Comparison of ENCODE assay signal across 1 cellular context in genomic region chr11:70558651-70559050, GRCh38.
TF ChIP-seq lines count a peak whose summit lies in the region.

No MANE protein-coding gene starts in this region.

TF ChIP-seq in K562, 482 proteins besides CTCF, POLR2A, EP300 and RAD21 (continued from another document):
- 0 out of 2 replicates have a peak, but pooled peaks have one; percentile 13 for TF ChIP-seq HINFP (tag; conservative IDR thresholded peaks at IDR 0.05; ENCODE audit: low read depth)
- no peak for TF ChIP-seq SAFB2 (IDR thresholded peaks at IDR 0.05; ENCODE audit: borderline replicate concordance, low read depth, low read length, severe bottlenecking)
